1 cellular context compared by ENCODE assay signal in the genomic region with DNA sequence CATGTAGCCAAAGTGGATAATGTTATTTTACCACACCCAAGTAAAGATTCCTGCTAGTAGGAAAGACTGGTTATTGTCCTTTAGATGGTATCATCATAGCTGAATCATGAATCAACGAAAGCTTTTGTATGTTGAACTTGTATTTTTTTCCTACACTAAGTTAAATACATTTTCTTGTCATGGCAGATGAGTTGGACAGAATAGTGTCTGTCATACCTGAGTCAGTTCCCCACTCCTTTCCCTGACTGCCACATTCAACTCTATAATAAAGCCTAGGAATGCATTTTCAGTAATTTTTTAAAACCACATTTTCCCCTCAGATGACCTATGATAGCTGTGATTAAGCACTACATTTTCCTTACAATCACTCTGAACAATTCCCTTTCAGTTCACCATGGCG.
TF ChIP-seq lines count a peak whose summit lies in the region.

No MANE protein-coding gene starts in this region.

TF ChIP-seq in IMR-90, 13 proteins besides CTCF, POLR2A, EP300 and RAD21:
- TF ChIP-seq RCOR1 (IDR thresholded peaks at IDR 0.05; ENCODE audit: insufficient replicate concordance, low read length) (no peak), SMC3 (IDR thresholded peaks at IDR 0.05; ENCODE audit: low read depth, low read length) (no peak), MAZ (IDR thresholded peaks at IDR 0.05; ENCODE audit: borderline replicate concordance, low read depth, low read length) (no peak), MAFK (IDR thresholded peaks at IDR 0.05; ENCODE audit: low read depth, low read length) (no peak), RFX5 (IDR thresholded peaks at IDR 0.05; ENCODE audit: low read depth, low read length) (no peak), MXI1 (IDR thresholded peaks at IDR 0.05; ENCODE audit: borderline replicate concordance, low read depth, low read length) (no peak), FOS (IDR thresholded peaks at IDR 0.05; ENCODE audit: low read depth, low read length) (no peak), CHD1 (IDR thresholded peaks at IDR 0.05; ENCODE audit: low read depth, low read length) (no peak), BHLHE40 (IDR thresholded peaks at IDR 0.05; ENCODE audit: low read depth, low read length) (no peak), NFE2L2 (IDR thresholded peaks at IDR 0.05; ENCODE audit: low read depth, low read length) (no peak)
- TF ChIP-seq, protein P1, sequence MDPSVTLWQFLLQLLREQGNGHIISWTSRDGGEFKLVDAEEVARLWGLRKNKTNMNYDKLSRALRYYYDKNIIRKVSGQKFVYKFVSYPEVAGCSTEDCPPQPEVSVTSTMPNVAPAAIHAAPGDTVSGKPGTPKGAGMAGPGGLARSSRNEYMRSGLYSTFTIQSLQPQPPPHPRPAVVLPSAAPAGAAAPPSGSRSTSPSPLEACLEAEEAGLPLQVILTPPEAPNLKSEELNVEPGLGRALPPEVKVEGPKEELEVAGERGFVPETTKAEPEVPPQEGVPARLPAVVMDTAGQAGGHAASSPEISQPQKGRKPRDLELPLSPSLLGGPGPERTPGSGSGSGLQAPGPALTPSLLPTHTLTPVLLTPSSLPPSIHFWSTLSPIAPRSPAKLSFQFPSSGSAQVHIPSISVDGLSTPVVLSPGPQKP (IDR thresholded peaks at IDR 0.05; ENCODE audit: borderline replicate concordance, low read depth, low read length) = no peak
- TF ChIP-seq, protein P2, sequence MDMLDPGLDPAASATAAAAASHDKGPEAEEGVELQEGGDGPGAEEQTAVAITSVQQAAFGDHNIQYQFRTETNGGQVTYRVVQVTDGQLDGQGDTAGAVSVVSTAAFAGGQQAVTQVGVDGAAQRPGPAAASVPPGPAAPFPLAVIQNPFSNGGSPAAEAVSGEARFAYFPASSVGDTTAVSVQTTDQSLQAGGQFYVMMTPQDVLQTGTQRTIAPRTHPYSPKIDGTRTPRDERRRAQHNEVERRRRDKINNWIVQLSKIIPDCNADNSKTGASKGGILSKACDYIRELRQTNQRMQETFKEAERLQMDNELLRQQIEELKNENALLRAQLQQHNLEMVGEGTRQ (IDR thresholded peaks at IDR 0.05; ENCODE audit: low read depth, low read length) = no peak
